Comparison of ENCODE assay signal across 8 cellular contexts in the genomic region with DNA sequence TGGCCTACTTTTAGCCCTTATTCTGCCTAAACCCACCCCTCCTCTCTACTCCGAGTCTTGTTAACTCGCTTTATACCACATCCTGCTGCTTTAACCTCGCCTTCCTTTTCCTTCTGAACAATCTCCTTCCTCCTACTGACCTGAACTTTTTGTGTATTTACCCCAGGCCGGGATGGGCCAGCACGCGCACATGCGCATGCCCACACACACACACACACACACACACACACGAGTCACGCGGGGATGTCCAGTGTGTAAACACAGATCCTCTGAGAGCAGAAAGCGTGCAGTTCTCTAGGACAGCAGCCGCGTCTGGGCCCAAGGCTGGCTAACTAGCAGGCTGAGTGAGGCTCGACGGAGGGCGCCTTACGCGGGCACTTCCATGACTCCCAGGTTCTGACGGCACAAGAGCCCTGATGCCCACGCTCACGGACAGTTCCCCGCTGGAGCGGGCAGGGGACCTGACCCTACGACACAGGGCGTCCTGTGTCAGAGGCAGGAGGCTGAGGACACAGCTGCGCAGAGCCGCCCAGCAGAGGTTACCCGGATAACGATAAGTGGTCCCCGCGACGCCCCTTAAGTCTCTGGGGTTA. TPM values are rescaled to one million over a fixed set of nuclear protein-coding genes. Genes with fewer than 3 reads are reported as not detected.
DNase-seq lines count a peak whose midpoint lies in the region; ATAC-seq and TF ChIP-seq lines count a peak whose summit lies in the region.

No MANE protein-coding gene starts in this region.

- TF ChIP-seq POLR2A in adrenal gland (IDR thresholded peaks at IDR 0.05) = no peak

- no peak for TF ChIP-seq CTCF in adrenal gland (IDR thresholded peaks at IDR 0.05)
- TF ChIP-seq CTCF in omental fat pad (IDR thresholded peaks at IDR 0.05) = no peak

- H3K9me3 ChIP-seq in adrenal gland (replicated peaks in 1 of 3) (no peaks in the 10 kb centered on the region), mucosa of stomach (ENCODE audit: control insufficient read depth, low read length) (no peaks in the 10 kb centered on the region)

- H3K9ac ChIP-seq in mucosa of stomach (ENCODE audit: low read length) = peak overlapping the region; percentile 47

- intact Hi-C loops in adrenal gland (cut with DNase I) = no loop called here

- peak overlapping the region in 3 of 5 donors; percentile 71 to 87 (median 74) for H3K27ac ChIP-seq in adrenal gland

- no peak for ATAC-seq in omental fat pad (ENCODE audit: low FRiP score)

- H3K36me3 ChIP-seq in adrenal gland (replicated peaks in 1 of 2) (no peaks in the 10 kb centered on the region), mucosa of stomach (ENCODE audit: control insufficient read depth, insufficient read depth, low read length) (no peaks in the 10 kb centered on the region)

- peaks cover 15% of the 10 kb centered on the region for H3K27me3 ChIP-seq in adrenal gland
- H3K27me3 ChIP-seq in mucosa of stomach (ENCODE audit: control insufficient read depth, insufficient read depth, low read length) = peaks cover 23% of the 10 kb centered on the region

- WGBS in adrenal gland, 4 donors = 35 to 51% (median 41%) methylated on average over 13 to 32 of the region's 32 CpGs

- DNase-seq in SIG-M5 treated with dmso at 0.1 percent for 504 hours (lab: John Stamatoyannopoulos, UW; ENCODE audit: unreplicated experiment) (peak; percentile 26), SIG-M5 (lab: John Stamatoyannopoulos, UW) (no peak), Kasumi-1 (lab: John Stamatoyannopoulos, UW) (peak; percentile 4 to 23), adrenal gland (peak in 1 of 7 donors; percentile 25), omental fat pad (ENCODE audit: low spot score) (no peak), NAMALWA (ENCODE audit: low spot score) (no peak), GM19238 (ENCODE audit: insufficient read length, low spot score) (no peak)

- H3K4me1 ChIP-seq in adrenal gland (replicated peaks in 1 of 2) (no peaks in the 10 kb centered on the region), mucosa of stomach (ENCODE audit: control insufficient read depth, insufficient read depth, low read length) (no peaks in the 10 kb centered on the region)

- H3K4me3 ChIP-seq in adrenal gland (peak overlapping the region in 1 of 4 donors; percentile 51), mucosa of stomach (ENCODE audit: low read length) (no peak overlapping the region)

RNA-seq across cellular contexts. Expression of a gene that starts 0.6 kb away (rescaled TPM):
- total RNA-seq in adrenal gland (10 to 100 TPM; 12.1 to 51.7 (median 20.2) TPM), omental fat pad (10 to 100 TPM; 18.9 to 60.2 (median 37.8) TPM)
- polyA plus RNA-seq in adrenal gland = 10 to 100 TPM in 1 of 3 donors, 1 to 10 TPM in 2; 3.3 to 18.8 (median 5.3) TPM

RNA-seq across cellular contexts. Expression of a gene that starts 56.4 kb away (rescaled TPM):
- under 1 TPM; 0.12 to 0.72 (median 0.28) TPM for total RNA-seq in adrenal gland
- polyA plus RNA-seq in adrenal gland = under 1 TPM; 0.13 to 0.84 (median 0.24) TPM
- 1 to 10 TPM in 3 of 4 donors, under 1 TPM in 1; 0.69 to 7.3 (median 2.5) TPM for total RNA-seq in omental fat pad

Comparison
In these comparisons a context has a peak if more than half of its experiments do, and no peak if none do; other contexts are left out.
1. DNase-seq: peak in SIG-M5 treated with dmso at 0.1 percent for 504 hours (single experiment) and Kasumi-1 (2 of 2); none in SIG-M5 (single experiment), omental fat pad (single experiment), NAMALWA (single experiment) and GM19238 (single experiment).